In the genomic region with DNA sequence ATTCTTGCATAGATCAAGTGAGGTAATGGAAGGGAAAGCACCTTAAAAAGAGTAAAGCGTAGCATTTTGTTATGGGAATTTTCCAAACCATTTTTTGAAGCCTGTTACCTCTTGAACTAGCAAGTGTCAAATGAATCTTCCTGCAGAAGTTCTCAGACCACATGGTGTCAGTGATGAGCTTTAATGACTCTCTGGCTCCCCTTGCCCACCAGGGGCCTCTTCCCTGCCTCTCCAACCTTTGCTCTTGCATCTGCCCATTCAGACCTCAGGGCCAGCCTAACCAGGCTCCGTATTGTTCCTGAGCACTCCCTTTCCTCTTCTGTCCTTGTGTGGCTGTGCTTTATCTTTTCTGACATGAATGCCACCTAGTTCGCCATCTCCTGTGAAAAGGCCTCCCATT, we compare ENCODE assay signal across 1 cellular context.
TF ChIP-seq lines count a peak whose summit lies in the region.

No MANE protein-coding gene starts in this region.

TF ChIP-seq in HCT116, 20 proteins besides CTCF, POLR2A, EP300 and RAD21:
- TF ChIP-seq, protein P1, sequence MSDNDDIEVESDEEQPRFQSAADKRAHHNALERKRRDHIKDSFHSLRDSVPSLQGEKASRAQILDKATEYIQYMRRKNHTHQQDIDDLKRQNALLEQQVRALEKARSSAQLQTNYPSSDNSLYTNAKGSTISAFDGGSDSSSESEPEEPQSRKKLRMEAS (IDR thresholded peaks at IDR 0.05) = no peak
- TF ChIP-seq, protein P2, sequence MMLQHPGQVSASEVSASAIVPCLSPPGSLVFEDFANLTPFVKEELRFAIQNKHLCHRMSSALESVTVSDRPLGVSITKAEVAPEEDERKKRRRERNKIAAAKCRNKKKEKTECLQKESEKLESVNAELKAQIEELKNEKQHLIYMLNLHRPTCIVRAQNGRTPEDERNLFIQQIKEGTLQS (IDR thresholded peaks at IDR 0.05) = no peak
- TF ChIP-seq TCF7L2 (IDR thresholded peaks at IDR 0.05; ENCODE audit: borderline replicate concordance, extremely low read depth, insufficient read depth, insufficient read length) = no peak
- no peak for TF ChIP-seq YY1 (IDR thresholded peaks at IDR 0.05; ENCODE audit: extremely low read depth, insufficient replicate concordance, low read depth, low read length)
